8 cellular contexts compared by ENCODE assay signal in genomic region chr11:6737872-6738466, GRCh38. TPM values are rescaled to one million over a fixed set of nuclear protein-coding genes. Genes with fewer than 3 reads are reported as not detected.
DNase-seq lines count a peak whose midpoint lies in the region; ATAC-seq and TF ChIP-seq lines count a peak whose summit lies in the region.

No MANE protein-coding gene starts in this region.

- DNase-seq in AG04449 (ENCODE audit: low read depth, low spot score): no peak
- peak; percentile 6 for DNase-seq in NCI-H146 treated with DMSO at 0.1 percent for 48 hours (lab: John Stamatoyannopoulos, UW; ENCODE audit: unreplicated experiment)
- peak; percentile 76 for DNase-seq in activated CD4-positive, alpha-beta T cell treated with anti-CD3 and anti-CD28 coated beads for 36 hours
- DNase-seq in effector memory CD4-positive, alpha-beta T cell: peak; percentile 26 to 57 (median 33)
- peak; percentile 39 for DNase-seq in natural killer cell
- DNase-seq in type B pancreatic cell (ENCODE audit: extremely low spot score, unreplicated experiment): no peak

- H3K4me1 ChIP-seq in effector memory CD4-positive, alpha-beta T cell (ENCODE audit: control insufficient read depth, insufficient read depth, low read length, poor library complexity, severe bottlenecking): peaks cover 50% of the 10 kb centered on the region

- peaks cover 94% of the 10 kb centered on the region for H3K4me1 Mint-ChIP-seq in activated CD4-positive, alpha-beta T cell treated with anti-CD3 and anti-CD28 coated beads for 36 hours
- H3K4me1 Mint-ChIP-seq in natural killer cell (peaks cover 68 to 70% of the 10 kb centered on the region in 2 donors), type B pancreatic cell (ENCODE audit: unreplicated experiment) (no peaks in the 10 kb centered on the region)

- POLR2A ChIA-PET in AG04449 (lab: Yijun Ruan, JAX): no interaction called here
- POLR2A ChIA-PET in activated CD4-positive, alpha-beta T cell treated with anti-CD3 and anti-CD28 coated beads for 36 hours (lab: Charles Lee): no interaction called here

- TF ChIP-seq CTCF in AG04449 (IDR thresholded peaks at IDR 0.05; ENCODE audit: insufficient read depth, low read length, missing control alignments) (peak; percentile 58), GM12875 (IDR thresholded peaks at IDR 0.05; ENCODE audit: borderline replicate concordance, insufficient read depth, low read depth, low read length) (peak; percentile 61; the same call in 1 of the 2 replicates), natural killer cell (IDR thresholded peaks at IDR 0.05) (peak; percentile 79), type B pancreatic cell (conservative IDR thresholded peaks at IDR 0.05) (peak; percentile 75)

- intact Hi-C loops in activated CD4-positive, alpha-beta T cell treated with anti-CD3 and anti-CD28 coated beads for 36 hours (cut with DNase I, micrococcal nuclease): loop anchor here (1.0 to 10.0 kb wide), 6 partner anchors 8 to 1053 kb away; partner anchors contain the start of genes APBB1 (in 1 of the 2), TRIM22 (in 1 of the 2) and TRIM5 (in 1 of the 2)
- intact Hi-C loops in natural killer cell (cut with micrococcal nuclease): loop anchor here (1.0 kb wide), 1 partner anchor 19 kb away; no protein-coding TSS in a partner anchor

- ATAC-seq in HG02763 (IDR thresholded peaks at IDR 0.05; ENCODE audit: unreplicated experiment) (peak; percentile 79), natural killer cell (peak; percentile 79 to 88 (median 81))
- ATAC-seq in activated CD4-positive, alpha-beta T cell treated with anti-CD3 and anti-CD28 coated beads for 36 hours: peak; percentile 52

- CTCF ChIA-PET in AG04449 (lab: Yijun Ruan, JAX): interaction anchor here (0.9 to 10.3 kb wide), 15 partner anchors 10 to 359 kb away, joined by 3 to 141 read pairs (median 4); no protein-coding TSS in a partner anchor
- CTCF ChIA-PET in activated CD4-positive, alpha-beta T cell treated with anti-CD3 and anti-CD28 coated beads for 36 hours (lab: Charles Lee): interaction anchor here (0.6 to 8.0 kb wide), 24 partner anchors 9 to 761 kb away, joined by 3 to 102 read pairs (median 6); partner anchors contain the start of gene MRPL17

- H3K4me3 ChIP-seq in AG04449 (ENCODE audit: low read depth, low read length) (no peak overlapping the region), GM12875 (ENCODE audit: low read depth, low read length) (no peak overlapping the region)
- H3K4me3 ChIP-seq in effector memory CD4-positive, alpha-beta T cell (ENCODE audit: insufficient read depth, low read depth, low read length, poor library complexity, severe bottlenecking): no peak overlapping the region

- no peak overlapping the region for H3K4me3 Mint-ChIP-seq in activated CD4-positive, alpha-beta T cell treated with anti-CD3 and anti-CD28 coated beads for 36 hours
- peak overlapping the region; percentile 39 for H3K4me3 Mint-ChIP-seq in natural killer cell
- H3K4me3 Mint-ChIP-seq in type B pancreatic cell: no peak overlapping the region

- H3K27ac Mint-ChIP-seq in activated CD4-positive, alpha-beta T cell treated with anti-CD3 and anti-CD28 coated beads for 36 hours: peak overlapping the region; percentile 73
- H3K27ac Mint-ChIP-seq in natural killer cell (peak overlapping the region; percentile 91 to 92), type B pancreatic cell (no peak overlapping the region)

- H3K27ac ChIP-seq in effector memory CD4-positive, alpha-beta T cell (ENCODE audit: insufficient read depth, low read length, poor library complexity, severe bottlenecking): peak overlapping the region; percentile 58

- no peaks in the 10 kb centered on the region for H3K27me3 Mint-ChIP-seq in activated CD4-positive, alpha-beta T cell treated with anti-CD3 and anti-CD28 coated beads for 36 hours
- H3K27me3 Mint-ChIP-seq in natural killer cell (ENCODE audit: low read depth in 2 of 2) (no peaks in the 10 kb centered on the region), type B pancreatic cell (peaks cover 17% of the 10 kb centered on the region)

- H3K36me3 Mint-ChIP-seq in activated CD4-positive, alpha-beta T cell treated with anti-CD3 and anti-CD28 coated beads for 36 hours (ENCODE audit: low read depth): peaks cover 33% of the 10 kb centered on the region
- H3K36me3 Mint-ChIP-seq in natural killer cell (no peaks in the 10 kb centered on the region), type B pancreatic cell (no peaks in the 10 kb centered on the region)

- H3K27me3 ChIP-seq in effector memory CD4-positive, alpha-beta T cell (replicated peaks; ENCODE audit: control insufficient read depth, insufficient read depth, low read length, poor library complexity, severe bottlenecking): no peaks in the 10 kb centered on the region

- H3K36me3 ChIP-seq in effector memory CD4-positive, alpha-beta T cell (ENCODE audit: control insufficient read depth, insufficient read depth, low read length): no peaks in the 10 kb centered on the region

- no peaks in the 10 kb centered on the region for H3K9me3 ChIP-seq in effector memory CD4-positive, alpha-beta T cell (ENCODE audit: control insufficient read depth, low read length)

- H3K9me3 Mint-ChIP-seq in activated CD4-positive, alpha-beta T cell treated with anti-CD3 and anti-CD28 coated beads for 36 hours (ENCODE audit: low read depth): no peaks in the 10 kb centered on the region
- H3K9me3 Mint-ChIP-seq in natural killer cell (no peaks in the 10 kb centered on the region), type B pancreatic cell (no peaks in the 10 kb centered on the region)

RNA-seq across cellular contexts. Expression of gene OR2AG2, which starts 33.8 kb away (rescaled TPM):
- under 1 TPM; 0.14 to 0.26 TPM for total RNA-seq in activated CD4-positive, alpha-beta T cell treated with anti-CD3 and anti-CD28 coated beads for 36 hours
- not detected for total RNA-seq in natural killer cell
- total RNA-seq in type B pancreatic cell (ENCODE audit: low replicate concordance): 0.07 TPM in 1 of 2 replicates, not detected in the other

RNA-seq across cellular contexts. Expression of gene OR2AG1, which starts 44.9 kb away (rescaled TPM):
- not detected for total RNA-seq in activated CD4-positive, alpha-beta T cell treated with anti-CD3 and anti-CD28 coated beads for 36 hours
- total RNA-seq in natural killer cell (not detected), type B pancreatic cell (ENCODE audit: low replicate concordance) (not detected in 2 replicates)

RNA-seq across cellular contexts. Expression of gene MRPL17, which starts 54.8 kb away (rescaled TPM):
- 100 to 1,000 TPM; 118 to 156 TPM for total RNA-seq in activated CD4-positive, alpha-beta T cell treated with anti-CD3 and anti-CD28 coated beads for 36 hours
- 10 to 100 TPM in 2 of 3 donors, 1 to 10 TPM in 1; 9.0 to 11.8 (median 11.4) TPM for total RNA-seq in natural killer cell
- total RNA-seq in type B pancreatic cell (ENCODE audit: low replicate concordance): 46.6 and 67.3 TPM in 2 replicates

Comparison
In these comparisons a context has a peak if more than half of its experiments do, and no peak if none do; other contexts are left out.
1. DNase-seq: peak in NCI-H146 treated with DMSO at 0.1 percent for 48 hours (single experiment), activated CD4-positive, alpha-beta T cell treated with anti-CD3 and anti-CD28 coated beads for 36 hours (single experiment), effector memory CD4-positive, alpha-beta T cell (3 of 3) and natural killer cell (single experiment); none in AG04449 (single experiment) and type B pancreatic cell (single experiment).
2. Peak in every context shown above with its lines, with median percentiles within 50 percentile points of each other: CTCF ChIP-seq and ATAC-seq.